ENCODE assay signal across 8 cellular contexts in the genomic region with DNA sequence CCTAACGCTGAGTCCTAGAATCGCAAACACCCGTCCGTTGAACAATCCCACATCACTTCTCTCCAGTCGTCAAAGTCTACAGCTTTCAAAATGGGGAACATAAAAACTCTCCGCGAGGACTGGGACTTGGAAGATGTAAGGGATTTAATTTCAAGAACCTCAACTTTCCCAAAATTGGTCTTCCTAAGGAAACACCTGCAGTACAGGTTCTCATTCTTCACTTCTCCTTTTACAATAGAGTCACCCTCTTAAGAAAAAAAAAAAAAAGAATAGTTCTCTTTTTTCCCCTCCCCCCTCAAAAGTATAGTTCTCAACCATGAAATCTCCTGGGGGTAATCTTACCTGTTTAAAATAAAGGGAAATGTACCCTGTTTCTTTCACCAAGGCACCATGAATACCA. TPM values are rescaled to one million over a fixed set of nuclear protein-coding genes. Genes with fewer than 3 reads are reported as not detected.
DNase-seq lines count a peak whose midpoint lies in the region; ATAC-seq, FAIRE-seq and TF ChIP-seq lines count a peak whose summit lies in the region.

No MANE protein-coding gene starts in this region.

- no peaks in the 10 kb centered on the region for H3K9me3 ChIP-seq in SU-DHL-6 (ENCODE audit: insufficient read depth, low read length)
- no peaks in the 10 kb centered on the region for H3K9me3 ChIP-seq in kidney (ENCODE audit: control insufficient read depth in 1 of 2, low read length in 2 of 2)
- no peaks in the 10 kb centered on the region for H3K9me3 ChIP-seq in tibial artery

- H2AFZ ChIP-seq in SU-DHL-6 (ENCODE audit: low read depth, low read length, severe bottlenecking): peak overlapping the region; percentile 2

- no peaks in the 10 kb centered on the region for H3K9me3 Mint-ChIP-seq in activated T-cell treated with anti-CD3 and anti-CD28 coated beads, Interleukin-2, amount 50 U/mL, for 4 hours

- H3K9ac ChIP-seq in SU-DHL-6 (ENCODE audit: low read length): peak overlapping the region; percentile 94
- peak overlapping the region in 1 of 2 donors; percentile 97 for H3K9ac ChIP-seq in kidney (ENCODE audit: low read length in 2 of 2)

- intact Hi-C loops in kidney (cut with DNase I): no loop called here
- intact Hi-C loops in tibial artery (cut with DNase I; ENCODE audit: low total_unique reads): no loop called here

- H3K27me3 ChIP-seq in SU-DHL-6 (ENCODE audit: low read length): no peaks in the 10 kb centered on the region
- H3K27me3 ChIP-seq in tibial artery: no peaks in the 10 kb centered on the region

- no peak for FAIRE-seq in kidney (lab: Jason Lieb, UNC)

- ATAC-seq in activated T-cell treated with anti-CD3 and anti-CD28 coated beads, Interleukin-2, amount 50 U/mL, for 4 hours: no peak
- ATAC-seq in HG03521 (IDR thresholded peaks at IDR 0.05; ENCODE audit: unreplicated experiment) (no peak), GM18868 (IDR thresholded peaks at IDR 0.05; ENCODE audit: unreplicated experiment) (no peak)

- peaks cover 44% of the 10 kb centered on the region for H3K4me1 Mint-ChIP-seq in activated T-cell treated with anti-CD3 and anti-CD28 coated beads, Interleukin-2, amount 50 U/mL, for 4 hours (ENCODE audit: low read depth)

- H3K79me2 ChIP-seq in SU-DHL-6 (ENCODE audit: insufficient read depth, low read length): peaks cover 34% of the 10 kb centered on the region

- H3K27ac ChIP-seq in SU-DHL-6 (ENCODE audit: low read depth, low read length): peak overlapping the region; percentile 92
- no peak overlapping the region for H3K27ac ChIP-seq in kidney (ENCODE audit: low read depth in 2 of 2, low read length in 2 of 2)
- peak overlapping the region in 1 of 2 donors; percentile 94 for H3K27ac ChIP-seq in tibial artery

- no peak for TF ChIP-seq CTCF in SU-DHL-6 (IDR thresholded peaks at IDR 0.05; ENCODE audit: insufficient read depth, low read length, poor library complexity, severe bottlenecking)
- TF ChIP-seq CTCF in kidney (IDR thresholded peaks at IDR 0.05; ENCODE audit: borderline replicate concordance, extremely low read depth, insufficient read depth): no peak
- TF ChIP-seq CTCF in tibial artery (IDR thresholded peaks at IDR 0.05): no peak

- H3K4me3 Mint-ChIP-seq in activated T-cell treated with anti-CD3 and anti-CD28 coated beads, Interleukin-2, amount 50 U/mL, for 4 hours: peak overlapping the region; percentile 98

- peak overlapping the region; percentile 54 for H3K4me3 ChIP-seq in SU-DHL-6 (ENCODE audit: insufficient read depth, low read length, poor library complexity, severe bottlenecking)
- H3K4me3 ChIP-seq in kidney (ENCODE audit: low read length in 2 of 2): peak overlapping the region; percentile 81 to 91
- H3K4me3 ChIP-seq in tibial artery: peak overlapping the region; percentile 64 to 93

- peaks cover 16% of the 10 kb centered on the region for H3K36me3 Mint-ChIP-seq in activated T-cell treated with anti-CD3 and anti-CD28 coated beads, Interleukin-2, amount 50 U/mL, for 4 hours (ENCODE audit: insufficient read depth)

- DNase-seq in activated T-cell treated with anti-CD3 and anti-CD28 coated beads, Interleukin-2, amount 50 U/mL, for 4 hours: no peak
- DNase-seq in activated T-cell treated with anti-CD3 and anti-CD28 coated beads, Interleukin-2, amount 50 U/mL, for 48 hours: no peak
- DNase-seq in kidney (no peak), tibial artery (no peak), HK-2 (ENCODE audit: unreplicated experiment) (no peak)

- H3K27me3 Mint-ChIP-seq in activated T-cell treated with anti-CD3 and anti-CD28 coated beads, Interleukin-2, amount 50 U/mL, for 4 hours (ENCODE audit: low read depth): no peaks in the 10 kb centered on the region

- peaks cover 32% of the 10 kb centered on the region for H3F3A ChIP-seq in SU-DHL-6 (ENCODE audit: insufficient read depth)

- no peaks in the 10 kb centered on the region for H3K9me2 ChIP-seq in SU-DHL-6 (replicated peaks; ENCODE audit: insufficient read depth, low read length)

- H3K36me3 ChIP-seq in SU-DHL-6 (ENCODE audit: low read length): peaks cover 13% of the 10 kb centered on the region; the same call in 1 of the 2 replicates
- peaks cover 10 to 14% of the 10 kb centered on the region in 2 donors for H3K36me3 ChIP-seq in kidney (ENCODE audit: control insufficient read depth in 1 of 2, insufficient read depth in 2 of 2, low read length in 2 of 2)
- H3K36me3 ChIP-seq in tibial artery: peaks cover 10 to 21% (median 20%) of the 10 kb centered on the region in 3 donors

- H4K20me1 ChIP-seq in SU-DHL-6 (ENCODE audit: low read depth, low read length): no peaks in the 10 kb centered on the region; the same call in 1 of the 2 replicates

- peak overlapping the region; percentile 64 for H3K4me2 ChIP-seq in SU-DHL-6 (ENCODE audit: low read depth, low read length, poor library complexity, severe bottlenecking)

- H3K4me1 ChIP-seq in kidney (ENCODE audit: control insufficient read depth in 1 of 2, insufficient read depth in 1 of 2, low read depth in 1 of 2, low read length in 2 of 2) (peaks cover 10 to 17% of the 10 kb centered on the region in 2 donors), tibial artery (peaks cover 0 to 39% (median 36%) of the 10 kb centered on the region in 4 donors)

RNA-seq across cellular contexts. Expression of a gene that starts 1.4 kb away (rescaled TPM):
- 10 to 100 TPM; 73.6 to 88.5 (median 81.5) TPM for total RNA-seq in activated T-cell treated with anti-CD3 and anti-CD28 coated beads, Interleukin-2, amount 50 U/mL, for 4 hours
- 35.5 TPM for total RNA-seq in kidney
- polyA plus RNA-seq in kidney (ENCODE audit: insufficient read depth, low read depth, low replicate concordance): 23.7 TPM

RNA-seq across cellular contexts. Expression of a gene that starts 6.6 kb away (rescaled TPM):
- total RNA-seq in activated T-cell treated with anti-CD3 and anti-CD28 coated beads, Interleukin-2, amount 50 U/mL, for 4 hours: 1 to 10 TPM; 6.1 to 9.4 (median 8.9) TPM
- 22.9 TPM for total RNA-seq in kidney
- polyA plus RNA-seq in kidney (ENCODE audit: insufficient read depth, low read depth, low replicate concordance): 16.3 TPM

RNA-seq across cellular contexts. Expression of a gene that starts 10.3 kb away (rescaled TPM):
- total RNA-seq in activated T-cell treated with anti-CD3 and anti-CD28 coated beads, Interleukin-2, amount 50 U/mL, for 4 hours: 100 to 1,000 TPM; 265 to 315 (median 301) TPM
- 217 TPM for total RNA-seq in kidney
- 53.5 TPM for polyA plus RNA-seq in kidney (ENCODE audit: insufficient read depth, low read depth, low replicate concordance)

RNA-seq across cellular contexts. Expression of a gene that starts 25.4 kb away (rescaled TPM):
- total RNA-seq in activated T-cell treated with anti-CD3 and anti-CD28 coated beads, Interleukin-2, amount 50 U/mL, for 4 hours: 10 to 100 TPM; 11.6 to 15.8 (median 15.4) TPM
- total RNA-seq in kidney: 92.4 TPM
- 56.2 TPM for polyA plus RNA-seq in kidney (ENCODE audit: insufficient read depth, low read depth, low replicate concordance)

RNA-seq across cellular contexts. Expression of a gene that starts 34.7 kb away (rescaled TPM):
- total RNA-seq in activated T-cell treated with anti-CD3 and anti-CD28 coated beads, Interleukin-2, amount 50 U/mL, for 4 hours: 100 to 1,000 TPM; 153 to 157 (median 153) TPM
- total RNA-seq in kidney: 46.8 TPM
- polyA plus RNA-seq in kidney (ENCODE audit: insufficient read depth, low read depth, low replicate concordance): 159 TPM
